In the genomic region with DNA sequence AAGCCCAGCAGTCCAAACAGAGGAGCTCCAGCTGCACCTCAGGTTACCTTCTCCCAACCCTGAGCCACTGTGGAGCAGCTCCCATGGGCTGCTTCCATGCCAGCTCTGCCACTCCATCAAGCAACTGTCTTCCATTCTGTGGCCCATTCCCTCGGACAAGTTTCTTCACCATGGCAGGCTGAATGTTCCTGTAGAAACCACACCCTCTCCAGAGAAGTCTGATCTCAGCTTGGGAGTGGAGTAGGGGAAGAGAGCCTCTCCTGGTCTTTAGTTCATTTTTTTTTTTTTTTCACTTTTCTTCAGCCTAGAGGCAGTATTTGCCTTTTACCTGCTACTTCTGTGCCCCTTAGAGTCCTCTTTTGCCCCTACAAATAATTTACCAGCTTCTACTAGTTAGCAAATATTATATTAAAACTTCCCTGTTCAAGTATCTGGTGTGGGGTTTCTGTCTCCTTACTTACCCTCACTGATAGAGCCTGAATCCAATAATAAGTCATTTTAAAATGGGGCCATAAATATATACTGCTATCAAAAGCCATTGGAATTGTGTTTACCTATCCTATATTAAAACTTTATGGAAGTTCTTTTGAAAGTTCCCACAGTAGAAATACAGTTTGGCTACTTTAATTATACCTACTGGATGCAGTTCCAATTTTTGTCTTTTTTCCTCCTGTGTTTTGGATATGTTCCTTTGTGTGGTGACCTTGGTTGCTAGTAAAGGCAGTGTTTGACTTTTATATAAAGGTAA, we compare ENCODE assay signal across 23 cellular contexts. TPM values are rescaled to one million over a fixed set of nuclear protein-coding genes. Genes with fewer than 3 reads are reported as not detected.
"Had no signal": no experiment of that assay in that cellular context is flagged by ENCODE, and none has a peak within 500 bp of the region (broad histone marks: within the 10 kb centered on the region; RNA-seq: fewer than 3 reads in every experiment).

No MANE protein-coding gene starts in this region.

- ATAC-seq: activated CD8-positive, alpha-beta T cell treated with anti-CD3 and anti-CD28 coated beads, Interleukin-2, amount 10 ng/mL, durations not matched to agents 7 days and 5 days; activated naive CD8-positive, alpha-beta T cell treated with anti-CD3 and anti-CD28 coated beads, Interleukin-2, amount 50 U/mL, for 24 hours; esophagus mucosa; gastroesophageal sphincter; heart left ventricle; natural killer cell; psoas muscle; right cardiac atrium had no signal

- H3K4me1 ChIP-seq: gastroesophageal sphincter, heart left ventricle, psoas muscle, tibial nerve had no signal

- H3K27ac ChIP-seq: brain microvascular endothelial cell, coronary artery, gastroesophageal sphincter, heart left ventricle, ovary, psoas muscle, tibial nerve had no signal

- H3K4me3 ChIP-seq: coronary artery, gastroesophageal sphincter, heart left ventricle, ovary, psoas muscle, tibial nerve had no signal

- H3K9me3 ChIP-seq: gastroesophageal sphincter, ovary, psoas muscle, tibial nerve had no signal

- H3K36me3 ChIP-seq: ovary had no signal

- DNase-seq: activated CD4-positive, alpha-beta T cell treated with anti-CD3 and anti-CD28 coated beads for 48 hours; activated CD4-positive, CD25-positive, alpha-beta regulatory T cell; activated CD8-positive, alpha-beta T cell treated with anti-CD3 and anti-CD28 coated beads, Interleukin-2, amount 10 ng/mL, durations not matched to agents 7 days and 5 days; activated naive CD4-positive, alpha-beta T cell treated with anti-CD3 and anti-CD28 coated beads for 36 hours; activated naive CD8-positive, alpha-beta T cell treated with anti-CD3 and anti-CD28 coated beads, Interleukin-2, amount 50 U/mL, for 24 hours; activated T-cell treated with anti-CD3 and anti-CD28 coated beads, Interleukin-2, amount 50 U/mL, for 24 hours; anterior cingulate cortex; brain microvascular endothelial cell; heart left ventricle; mesendoderm; natural killer cell; ovary; psoas muscle; right cardiac atrium; stimulated activated CD4-positive, alpha-beta T cell treated with anti-CD3 and anti-CD28 coated beads, Interleukin-2, amount 100 ng/mL, for 48 hours; SW 1271 had no signal

- H3K27me3 ChIP-seq: brain microvascular endothelial cell, gastroesophageal sphincter, heart left ventricle, ovary, tibial nerve had no signal

RNA-seq across cellular contexts. Expression of gene SLC17A8, which starts 11.7 kb away (rescaled TPM):
- total RNA-seq: activated CD8-positive, alpha-beta T cell treated with anti-CD3 and anti-CD28 coated beads, Interleukin-2, amount 10 ng/mL, durations not matched to agents 7 days and 5 days; activated naive CD4-positive, alpha-beta T cell treated with anti-CD3 and anti-CD28 coated beads for 36 hours; activated T-helper 2 cell treated with anti-CD3 and anti-CD28 coated beads, Interferon-gamma antibody, Interleukin-2, Interleukin-4, amounts not matched to agents 10 μg/mL and 5 μg/mL and 100 μg/mL, durations not matched to agents 14 hours and 24 hours and 36 hours; esophagus mucosa; gastroesophageal sphincter; kidney epithelial cell; lower leg skin; natural killer cell; psoas muscle; tibial nerve had no signal
- polyA plus RNA-seq: heart left ventricle had no signal
